11 cellular contexts compared by ENCODE assay signal in the genomic region with DNA sequence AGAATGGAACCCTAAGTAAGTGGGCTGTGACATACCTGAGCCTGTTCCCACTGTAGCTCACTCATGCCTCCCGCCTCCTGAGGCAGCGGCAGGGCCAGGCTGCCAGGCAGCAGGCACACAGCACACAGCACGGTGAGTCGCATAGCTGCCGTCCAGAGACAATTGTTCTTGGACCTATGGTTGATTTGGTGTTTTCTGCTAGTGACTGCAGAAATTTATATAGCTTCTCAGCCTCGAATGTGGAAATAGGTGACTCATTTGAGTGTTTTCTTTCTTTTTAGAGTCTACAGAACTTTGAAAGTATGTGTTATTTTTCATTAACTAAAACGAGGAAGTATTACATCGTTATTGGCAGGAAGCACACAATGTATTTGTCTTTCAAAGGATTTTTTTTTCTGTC. TPM values are rescaled to one million over a fixed set of nuclear protein-coding genes. Genes with fewer than 3 reads are reported as not detected.
DNase-seq lines count a peak whose midpoint lies in the region; ATAC-seq and TF ChIP-seq lines count a peak whose summit lies in the region.
"Had no signal": no experiment of that assay in that cellular context is flagged by ENCODE, and none has a peak within 500 bp of the region (broad histone marks: within the 10 kb centered on the region; RNA-seq: fewer than 3 reads in every experiment).

A gene with protein sequence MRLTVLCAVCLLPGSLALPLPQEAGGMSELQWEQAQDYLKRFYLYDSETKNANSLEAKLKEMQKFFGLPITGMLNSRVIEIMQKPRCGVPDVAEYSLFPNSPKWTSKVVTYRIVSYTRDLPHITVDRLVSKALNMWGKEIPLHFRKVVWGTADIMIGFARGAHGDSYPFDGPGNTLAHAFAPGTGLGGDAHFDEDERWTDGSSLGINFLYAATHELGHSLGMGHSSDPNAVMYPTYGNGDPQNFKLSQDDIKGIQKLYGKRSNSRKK (minus strand): TSS at position 190 of the 400 bp plus-strand sequence. CDS start 47 bp downstream, at position 143.

- H3K4me3 ChIP-seq in MG63 = no peak within 1 kb of the TSS
- H3K4me3 ChIP-seq in epithelial cell of proximal tubule (ENCODE audit: low read depth, low read length) = peak within 1 kb of the TSS; percentile 47
- no peak within 1 kb of the TSS for H3K4me3 ChIP-seq in skeletal muscle satellite cell (ENCODE audit: low read length)
- H3K4me3 ChIP-seq in CD4-positive, alpha-beta memory T cell (ENCODE audit: low read length in 2 of 2) = no peak within 1 kb of the TSS

- POLR2A ChIA-PET in CD4-positive, alpha-beta memory T cell (lab: Charles Lee; ENCODE audit: partially characterized antibody) = no interaction called here

- H3K4me1 ChIP-seq in skeletal muscle satellite cell (ENCODE audit: control insufficient read depth, insufficient read depth, low read length) = peaks cover 7% of the 10 kb centered on the region
- no peaks in the 10 kb centered on the region for H3K4me1 ChIP-seq in CD4-positive, alpha-beta memory T cell (ENCODE audit: insufficient read depth, low read length)

- H3K27me3 ChIP-seq in MG63 = peaks cover 3% of the 10 kb centered on the region; the same call in 1 of the 2 replicates
- H3K27me3 ChIP-seq in skeletal muscle satellite cell (ENCODE audit: control insufficient read depth, insufficient read depth, low read length) = no peaks in the 10 kb centered on the region
- peaks cover 5% of the 10 kb centered on the region for H3K27me3 ChIP-seq in CD4-positive, alpha-beta memory T cell (ENCODE audit: insufficient read depth, low read length)

- intact Hi-C loops in CD4-positive, alpha-beta memory T cell (cut with micrococcal nuclease) = no loop called here

- no peak within 1 kb of the TSS for H3K9ac ChIP-seq in skeletal muscle satellite cell (ENCODE audit: low read depth, low read length)

- H3K27me3 Mint-ChIP-seq in CD4-positive, alpha-beta memory T cell = peaks cover 5 to 8% of the 10 kb centered on the region in 2 donors
- peaks cover 2% of the 10 kb centered on the region for H3K27me3 Mint-ChIP-seq in mesothelial cell of epicardium (ENCODE audit: low read depth)

- H3K9me3 Mint-ChIP-seq in CD4-positive, alpha-beta memory T cell = no peaks in the 10 kb centered on the region
- no peaks in the 10 kb centered on the region for H3K9me3 Mint-ChIP-seq in mesothelial cell of epicardium

- no peak within 1 kb of the TSS for H3K27ac ChIP-seq in CD4-positive, alpha-beta memory T cell (ENCODE audit: low read depth, low read length)

- H3K27ac Mint-ChIP-seq in CD4-positive, alpha-beta memory T cell = no peak within 1 kb of the TSS
- H3K27ac Mint-ChIP-seq in mesothelial cell of epicardium = no peak within 1 kb of the TSS
- H3K27ac Mint-ChIP-seq: memory B cell had no signal

- H3K4me1 Mint-ChIP-seq in CD4-positive, alpha-beta memory T cell = peaks cover 1 to 6% (median 4%) of the 10 kb centered on the region in 4 donors
- peaks cover 3% of the 10 kb centered on the region for H3K4me1 Mint-ChIP-seq in mesothelial cell of epicardium

- H3K4me3 Mint-ChIP-seq in CD4-positive, alpha-beta memory T cell = no peak within 1 kb of the TSS
- no peak within 1 kb of the TSS for H3K4me3 Mint-ChIP-seq in mesothelial cell of epicardium
- H3K4me3 Mint-ChIP-seq: memory B cell had no signal

- no peaks in the 10 kb centered on the region for H3K36me3 ChIP-seq in MG63
- H3K36me3 ChIP-seq in skeletal muscle satellite cell (ENCODE audit: insufficient read depth, low read length) = no peaks in the 10 kb centered on the region
- no peaks in the 10 kb centered on the region for H3K36me3 ChIP-seq in CD4-positive, alpha-beta memory T cell (ENCODE audit: insufficient read depth, low read length)

- DNase-seq in MG63 (peak; percentile 39), epithelial cell of proximal tubule (ENCODE audit: low read depth) (peak; percentile 76), NCI-H146 treated with DMSO at 0.1 percent for 48 hours (lab: John Stamatoyannopoulos, UW; ENCODE audit: unreplicated experiment) (no peak), mesothelial cell of epicardium (ENCODE audit: low spot score in 2 of 2, unreplicated experiment in 2 of 2) (no peak)
- no peak for DNase-seq in CD4-positive, alpha-beta memory T cell
- DNase-seq in activated CD8-positive, alpha-beta memory T cell treated with anti-CD3 and anti-CD28 coated beads for 24 hours = no peak
- DNase-seq: activated T-cell treated with anti-CD3 and anti-CD28 coated beads, Interleukin-2, amount 50 U/mL, for 48 hours; NCI-H524 had no signal

- H3K36me3 Mint-ChIP-seq in CD4-positive, alpha-beta memory T cell = no peaks in the 10 kb centered on the region
- H3K36me3 Mint-ChIP-seq in mesothelial cell of epicardium = no peaks in the 10 kb centered on the region
- H3K36me3 Mint-ChIP-seq: memory B cell had no signal

- no peaks in the 10 kb centered on the region for H3K9me3 ChIP-seq in MG63
- H3K9me3 ChIP-seq in skeletal muscle satellite cell (replicated peaks; ENCODE audit: low read length) = no peaks in the 10 kb centered on the region
- H3K9me3 ChIP-seq in CD4-positive, alpha-beta memory T cell (ENCODE audit: control insufficient read depth in 1 of 2, low read length in 2 of 2) = no peaks in the 10 kb centered on the region

- TF ChIP-seq CTCF in epithelial cell of proximal tubule (conservative IDR thresholded peaks at IDR 0.05; ENCODE audit: low read depth, low read length) (no peak), mesothelial cell of epicardium (IDR thresholded peaks at IDR 0.05; ENCODE audit: unreplicated experiment) (no peak)

- H3K4me2 ChIP-seq in skeletal muscle satellite cell (ENCODE audit: low read length) = peak within 1 kb of the TSS; percentile 16

- CTCF ChIA-PET in CD4-positive, alpha-beta memory T cell (lab: Charles Lee; ENCODE audit: partially characterized antibody) = no interaction called here

- ATAC-seq in GM21619 (IDR thresholded peaks at IDR 0.05; ENCODE audit: unreplicated experiment) = peak; percentile 54

RNA-seq across cellular contexts. Expression of the gene that starts here (rescaled TPM):
- total RNA-seq in MG63 (2014; rRNA removed; shearing (Covaris generic); ENCODE audit: low replicate concordance) = not detected in 2 replicates
- total RNA-seq in epithelial cell of proximal tubule = 238 and 321 TPM in 2 replicates
- not detected in 2 replicates for total RNA-seq in skeletal muscle satellite cell (2012; rRNA removed)
- total RNA-seq in CD4-positive, alpha-beta memory T cell = not detected
- polyA plus RNA-seq in CD4-positive, alpha-beta memory T cell = not detected
- total RNA-seq in mesothelial cell of epicardium = 0.20 TPM in 1 of 3 replicates, not detected in the others

Comparison
In these comparisons a context has a peak if more than half of its experiments do, and no peak if none do; other contexts are left out.
1. RNA of the gene that starts here (total RNA-seq): 238 to 321 TPM in epithelial cell of proximal tubule; 0.20 TPM in mesothelial cell of epicardium, not detected in MG63 and not detected in CD4-positive, alpha-beta memory T cell; every median in the first group is over 100 times any median in the second.
2. Peak in DNase-seq in MG63; RNA of the gene not detected or under 1 TPM.